ENCODE assay signal across 26 cellular contexts in genomic region chr6:157675859-157676640, GRCh38.
A peak's percentile ranks its signal among the peaks of the same experiment; 100 is the strongest.
DNase-seq lines count a peak whose midpoint lies in the region; ATAC-seq, FAIRE-seq and TF ChIP-seq lines count a peak whose summit lies in the region.
"Had no signal": no experiment of that assay in that cellular context is flagged by ENCODE, and none has a peak within 500 bp of the region (broad histone marks: within the 10 kb centered on the region; RNA-seq: fewer than 3 reads in every experiment).

No MANE protein-coding gene starts in this region.

- intact Hi-C loops in IMR-90 (cut with micrococcal nuclease) = no loop called here
- intact Hi-C loops in K562 (cut with micrococcal nuclease) = loop anchor here (5.0 kb wide), 1 partner anchor 271 kb away; no protein-coding TSS in a partner anchor
- intact Hi-C loops in upper lobe of right lung (cut with DNase I) = no loop called here

- 59% methylated on average over 7 of the region's 15 CpGs; no CpG with 5 or more reads in 1 of the 2 experiments for WGBS in IMR-90 (ENCODE audit: extremely low coverage in 2 of 2, insufficient read length in 1 of 2), 2 experiments
- WGBS in K562 (ENCODE audit: insufficient coverage, low coverage, missing lambda C conversion rate) = 76% methylated on average over 15 of the region's 15 CpGs

- H3K36me3 ChIP-seq in IMR-90 (ENCODE audit: control insufficient read depth, insufficient read depth, low read length) = no peaks in the 10 kb centered on the region
- no peaks in the 10 kb centered on the region; the same call in 2 of the 3 replicates for H3K36me3 ChIP-seq in K562 (ENCODE audit: control insufficient read depth, insufficient read depth, low read length)
- no peaks in the 10 kb centered on the region for H3K36me3 ChIP-seq in upper lobe of right lung

- no peak for TF ChIP-seq POLR2A in IMR-90 (IDR thresholded peaks at IDR 0.05; ENCODE audit: low read depth, low read length)
- TF ChIP-seq POLR2A in K562 (conservative IDR thresholded peaks at IDR 0.05) = no peak

- in situ Hi-C loops in IMR-90 (cut with MboI; ENCODE audit: low sequenced_read_pairs) (no loop called here), K562 (cut with MboI) (no loop called here)

- H3K9ac ChIP-seq in IMR-90 (ENCODE audit: low read depth, low read length) (no peak overlapping the region), K562 (ENCODE audit: insufficient read depth in 1 of 2, low read depth in 2 of 2, low read length in 2 of 2) (0 out of 4 replicates have a peak overlapping the region, but pooled peaks of 1 of the 2 experiments have one; percentile 5)
- H3K9ac ChIP-seq: BLaER1 treated with 17β-estradiol and CSF1 and Interleukin-3, amounts not matched to agents 10 nM and 100 nM had no signal

- H3K9me1 ChIP-seq in IMR-90 (ENCODE audit: insufficient read depth, low read length) = no peaks in the 10 kb centered on the region; the same call in 1 of the 2 replicates
- no peaks in the 10 kb centered on the region for H3K9me1 ChIP-seq in K562 (ENCODE audit: control insufficient read depth, insufficient read depth, low read length)

- TF ChIP-seq EP300 in K562 (IDR thresholded peaks at IDR 0.05; ENCODE audit: low read length) = no peak

- no peak overlapping the region for H3K23ac ChIP-seq in IMR-90 (ENCODE audit: low read depth, low read length)

- CTCF ChIA-PET in IMR-90 (lab: Yijun Ruan, JAX) (no interaction called here), K562 (lab: Yijun Ruan, JAX; ENCODE audit: low intra/inter-chr PET ratio) (no interaction called here)

- H4K8ac ChIP-seq in IMR-90 (ENCODE audit: low read depth in 2 of 2, low read length in 2 of 2) = no peak overlapping the region

- DNase-seq in NCI-H345 (lab: John Stamatoyannopoulos, UW) (peak; percentile 25), NCI-H345 treated with DMSO at 0.1 percent for 48 hours (lab: John Stamatoyannopoulos, UW; ENCODE audit: unreplicated experiment) (no peak), IMR-90 (no peak), K562 (ENCODE audit: extremely low read depth in 1 of 4, low spot score in 3 of 4) (no peak), upper lobe of right lung (peak; percentile 31), substantia nigra (lab: John Stamatoyannopoulos, UW) (no peak)
- DNase-seq: AML-193; CD4-positive, alpha-beta T cell; COR-L47; DMS79; EL; GF-D8; GOT3; Kasumi-1; MV-4-11; NCI-H1105; NCI-H2029 treated with DMSO at 0.1 percent for 48 hours; NCI-H526 treated with DMSO at 0.1 percent for 48 hours; SIG-M5 had no signal

- H4K20me1 ChIP-seq in IMR-90 (ENCODE audit: insufficient read depth, low read length) = no peaks in the 10 kb centered on the region
- H4K20me1 ChIP-seq in K562 (replicated peaks; ENCODE audit: control insufficient read depth, insufficient read depth, low read length) = no peaks in the 10 kb centered on the region

- H2AFZ ChIP-seq in IMR-90 (replicated peaks; ENCODE audit: low read length, poor library complexity) = no peak overlapping the region
- H2AFZ ChIP-seq in K562 (ENCODE audit: low read depth, low read length) = no peak overlapping the region

- TF ChIP-seq RAD21 in IMR-90 (IDR thresholded peaks at IDR 0.05; ENCODE audit: low read length) (no peak), K562 (CRISPR knock-in tag; conservative IDR thresholded peaks at IDR 0.05 in 1 of 2, IDR thresholded peaks at IDR 0.05 in 1 of 2) (no peak)

- H3K27me3 ChIP-seq in IMR-90 (ENCODE audit: control insufficient read depth, insufficient read depth, low read length) (peaks cover 14% of the 10 kb centered on the region; the same call in 1 of the 2 replicates), K562 (ENCODE audit: control insufficient read depth in 2 of 2, insufficient read depth in 2 of 2, low read length in 2 of 2) (no peaks in the 10 kb centered on the region), upper lobe of right lung (peaks cover 4% of the 10 kb centered on the region)
- H3K27me3 ChIP-seq: BLaER1 treated with 17β-estradiol and CSF1 and Interleukin-3, amounts not matched to agents 10 nM and 100 nM had no signal

- H3K14ac ChIP-seq in IMR-90 (replicated peaks; ENCODE audit: low read depth, low read length) = no peak overlapping the region

- no TSS peak for BruUV-seq in IMR-90 (replicated peaks; lab: Mats Ljungman, UMichigan)
- no TSS peak for BruUV-seq in K562 (replicated peaks; lab: Mats Ljungman, UMichigan)

- FAIRE-seq in K562 (lab: Jason Lieb, UNC) = peak; percentile 23
- FAIRE-seq: A549, GM12891, RCC 7860 had no signal

- H3K79me2 ChIP-seq in K562 (ENCODE audit: control insufficient read depth, insufficient read depth, low read length) = no peaks in the 10 kb centered on the region

- H2BK20ac ChIP-seq in IMR-90 (ENCODE audit: low read depth, low read length) = no peak overlapping the region

- H3K27ac ChIP-seq in IMR-90 (ENCODE audit: insufficient read depth, low read length) (no peak overlapping the region), K562 (ENCODE audit: extremely low read depth, low read depth, low read length) (no peak overlapping the region), upper lobe of right lung (no peak overlapping the region), substantia nigra (ENCODE audit: low read depth, low read length, poor library complexity, severe bottlenecking) (no peak overlapping the region)
- H3K27ac ChIP-seq: A549; BLaER1 treated with 17β-estradiol and CSF1 and Interleukin-3, amounts not matched to agents 10 nM and 100 nM; SK-N-MC had no signal

- no peak overlapping the region for H2AK9ac ChIP-seq in IMR-90 (replicated peaks; ENCODE audit: low read depth, low read length, poor library complexity)

- no peak overlapping the region for H2BK15ac ChIP-seq in IMR-90 (ENCODE audit: low read depth, low read length)

- POLR2A ChIA-PET in IMR-90 (lab: Charles Lee; ENCODE audit: unreplicated experiment) = no interaction called here
- POLR2A ChIA-PET in K562 (lab: Yijun Ruan, JAX) = interaction anchor here (0.7 kb wide), 1 partner anchor 10 kb away, joined by 3 read pairs; no protein-coding TSS in a partner anchor

- H3K4ac ChIP-seq in IMR-90 (ENCODE audit: low read depth, low read length) = no peak overlapping the region

- no peak overlapping the region for H2BK5ac ChIP-seq in IMR-90 (ENCODE audit: low read depth, low read length, poor library complexity, severe bottlenecking)

- dilution Hi-C loops in IMR-90 (cut with HindIII; ENCODE audit: low sequenced_read_pairs, unreplicated experiment) = no loop called here

- H2BK120ac ChIP-seq in IMR-90 (ENCODE audit: low read depth, low read length) = no peak overlapping the region

- H3K18ac ChIP-seq in IMR-90 (ENCODE audit: low read depth, low read length) = no peak overlapping the region

- H2AK5ac ChIP-seq in IMR-90 (ENCODE audit: low read depth, low read length) = no peak overlapping the region

- TF ChIP-seq CTCF in IMR-90 (conservative IDR thresholded peaks at IDR 0.05; ENCODE audit: low read depth, low read length) (no peak), K562 (IDR thresholded peaks at IDR 0.05 in 2 of 3, conservative IDR thresholded peaks at IDR 0.05 in 1 of 3; ENCODE audit: insufficient read depth in 2 of 3, low read depth in 1 of 3, low read length in 3 of 3) (no peak), upper lobe of right lung (IDR thresholded peaks at IDR 0.05) (no peak)

- H3K4me2 ChIP-seq in IMR-90 (ENCODE audit: low read depth, low read length) (no peak overlapping the region), K562 (ENCODE audit: insufficient read depth, low read length) (no peak overlapping the region)
- H3K4me2 ChIP-seq: A549 had no signal

- H3K4me1 ChIP-seq in IMR-90 (ENCODE audit: control insufficient read depth, insufficient read depth, low read length) = peaks cover 2% of the 10 kb centered on the region; the same call in 1 of the 2 replicates
- no peaks in the 10 kb centered on the region for H3K4me1 ChIP-seq in K562 (replicated peaks in 1 of 2; ENCODE audit: control insufficient read depth in 2 of 2, insufficient read depth in 2 of 2, low read length in 2 of 2)
- peaks cover under 1% of the 10 kb centered on the region for H3K4me1 ChIP-seq in upper lobe of right lung
- H3K4me1 ChIP-seq: A549 had no signal

- no peak overlapping the region for H4K91ac ChIP-seq in IMR-90 (ENCODE audit: insufficient read depth, low read depth, low read length)

- ATAC-seq in IMR-90 (ENCODE audit: low read depth) (peak; percentile 57), K562 (no peak), upper lobe of right lung (no peak), GM18858 (IDR thresholded peaks at IDR 0.05; ENCODE audit: unreplicated experiment) (no peak)
- ATAC-seq: A549, HCT116 had no signal

- H3K9me3 ChIP-seq in IMR-90 (ENCODE audit: control insufficient read depth, insufficient read depth, low read length) = no peaks in the 10 kb centered on the region; the same call in 1 of the 2 replicates
- H3K9me3 ChIP-seq in K562 (replicated peaks; ENCODE audit: control insufficient read depth, insufficient read depth, low read depth, low read length) = no peaks in the 10 kb centered on the region
- H3K9me3 ChIP-seq in upper lobe of right lung = no peaks in the 10 kb centered on the region
- H3K9me3 ChIP-seq: A549; BLaER1 treated with 17β-estradiol and CSF1 and Interleukin-3, amounts not matched to agents 10 nM and 100 nM had no signal

- H3K4me3 ChIP-seq in IMR-90 (ENCODE audit: insufficient read depth, low read depth, low read length) (no peak overlapping the region), K562 (no peak overlapping the region), upper lobe of right lung (no peak overlapping the region)
- H3K4me3 ChIP-seq: A549; BLaER1 treated with 17β-estradiol and CSF1 and Interleukin-3, amounts not matched to agents 10 nM and 100 nM; SK-N-MC had no signal

- H3K56ac ChIP-seq in IMR-90 (ENCODE audit: extremely low read depth, insufficient read depth, low read length) = no peak overlapping the region

- no peaks in the 10 kb centered on the region for H3K79me1 ChIP-seq in IMR-90 (ENCODE audit: low read depth in 1 of 2, low read length in 2 of 2)

- H4K5ac ChIP-seq in IMR-90 (ENCODE audit: low read depth, low read length) = no peak overlapping the region

TF ChIP-seq in IMR-90, 13 proteins besides CTCF, POLR2A, EP300 and RAD21 (continues in another document):
- TF ChIP-seq FOS (IDR thresholded peaks at IDR 0.05; ENCODE audit: low read depth, low read length) (no peak), SMC3 (IDR thresholded peaks at IDR 0.05; ENCODE audit: low read depth, low read length) (no peak), MXI1 (IDR thresholded peaks at IDR 0.05; ENCODE audit: borderline replicate concordance, low read depth, low read length) (no peak), MAZ (IDR thresholded peaks at IDR 0.05; ENCODE audit: borderline replicate concordance, low read depth, low read length) (no peak), NFE2L2 (IDR thresholded peaks at IDR 0.05; ENCODE audit: low read depth, low read length) (no peak), RFX5 (IDR thresholded peaks at IDR 0.05; ENCODE audit: low read depth, low read length) (no peak)

TF ChIP-seq in K562, 482 proteins besides CTCF, POLR2A, EP300 and RAD21:
- TF ChIP-seq RUNX1 (IDR thresholded peaks at IDR 0.05; ENCODE audit: low read depth) = no peak
- TF ChIP-seq POLR2G (IDR thresholded peaks at IDR 0.05; ENCODE audit: low read depth, low read length) = 0 out of 2 replicates have a peak, but pooled peaks have one; percentile 33
TF ChIP-seq in K562: peak in this region for 1.

Comparison
In these comparisons a context has a peak if more than half of its experiments do, and no peak if none do; other contexts are left out.
1. DNase-seq: peak in NCI-H345 (single experiment) and upper lobe of right lung (single experiment); none in NCI-H345 treated with DMSO at 0.1 percent for 48 hours (single experiment), IMR-90 (single experiment), K562 (0 of 4) and substantia nigra (0 of 49).